ENCODE assay signal across 18 cellular contexts in the genomic region with DNA sequence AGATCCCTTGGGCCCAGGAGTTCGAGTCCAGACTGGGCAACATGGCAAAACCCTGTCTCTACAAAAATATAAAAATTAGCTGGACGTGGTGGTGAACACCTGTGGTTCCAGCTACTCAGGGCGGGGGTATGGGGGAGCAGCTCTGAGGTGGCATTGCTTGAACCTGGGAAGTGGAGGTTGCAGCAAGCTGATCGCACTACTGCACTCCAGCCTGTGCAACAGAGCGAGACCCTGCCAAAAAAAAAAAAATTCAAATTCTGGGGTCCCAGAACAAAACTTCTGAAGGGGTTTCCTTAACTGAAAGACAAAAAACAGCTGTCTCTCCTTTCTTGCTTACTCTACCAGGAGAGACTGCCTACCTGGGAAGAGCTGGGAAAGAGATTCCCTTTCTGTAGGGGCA. TPM values are rescaled to one million over a fixed set of nuclear protein-coding genes. Genes with fewer than 3 reads are reported as not detected.
DNase-seq lines count a peak whose midpoint lies in the region; ATAC-seq and TF ChIP-seq lines count a peak whose summit lies in the region.
"Had no signal": no experiment of that assay in that cellular context is flagged by ENCODE, and none has a peak within 500 bp of the region (broad histone marks: within the 10 kb centered on the region; RNA-seq: fewer than 3 reads in every experiment).

No MANE protein-coding gene starts in this region.

- H3K4me1 Mint-ChIP-seq in endodermal cell = peaks cover 44% of the 10 kb centered on the region
- peaks cover 39 to 89% (median 73%) of the 10 kb centered on the region in 3 donors for H3K4me1 Mint-ChIP-seq in naive B cell

- H3K27ac ChIP-seq in SK-N-SH (ENCODE audit: low read depth in 2 of 2, low read length in 1 of 2) (peak overlapping the region; percentile 79 to 94), endodermal cell (ENCODE audit: low read depth, low read length) (no peak overlapping the region), thyroid gland (peak overlapping the region in 2 of 3 donors; percentile 19 to 58), ascending aorta (no peak overlapping the region)
- H3K27ac ChIP-seq: 22Rv1, SJSA1 had no signal

- no peak overlapping the region for H3K4me3 Mint-ChIP-seq in endodermal cell
- H3K4me3 Mint-ChIP-seq in naive B cell = peak overlapping the region in 6 of 8 donors; percentile 19 to 82 (median 61)
- H3K4me3 Mint-ChIP-seq: H9; stimulated activated effector memory CD8-positive, alpha-beta T cell treated with anti-CD3 and anti-CD28 coated beads, Interleukin-12 subunit alpha, Interleukin-12 subunit beta, amount 100 ng/mL, for 72 hours had no signal

- H3K9me3 Mint-ChIP-seq in endodermal cell (no peaks in the 10 kb centered on the region), naive B cell (no peaks in the 10 kb centered on the region)
- H3K9me3 Mint-ChIP-seq: brain; H9; stimulated activated effector memory CD8-positive, alpha-beta T cell treated with anti-CD3 and anti-CD28 coated beads, Interleukin-12 subunit alpha, Interleukin-12 subunit beta, amount 100 ng/mL, for 72 hours had no signal

- no peaks in the 10 kb centered on the region for H3K27me3 Mint-ChIP-seq in endodermal cell (ENCODE audit: insufficient read depth)
- no peaks in the 10 kb centered on the region for H3K27me3 Mint-ChIP-seq in naive B cell
- H3K27me3 Mint-ChIP-seq: brain had no signal

- H2AFZ ChIP-seq in SK-N-SH (ENCODE audit: low read depth) = no peak overlapping the region

- H4K20me1 ChIP-seq in SK-N-SH (ENCODE audit: insufficient read depth) = peaks cover 5% of the 10 kb centered on the region; the same call in 1 of the 2 replicates

- no peak for TF ChIP-seq RAD21 in SK-N-SH (IDR thresholded peaks at IDR 0.05; ENCODE audit: low read length)

- H3K4me1 ChIP-seq in SK-N-SH (ENCODE audit: control insufficient read depth in 1 of 2, insufficient read depth in 2 of 2, low read depth in 1 of 2, low read length in 1 of 2) (peaks cover 9 to 65% of the 10 kb centered on the region in 2 experiments; a peak in 3 of 4 replicates), endodermal cell (ENCODE audit: control insufficient read depth, insufficient read depth, low read length) (peaks cover 12% of the 10 kb centered on the region), thyroid gland (peaks cover 7 to 28% of the 10 kb centered on the region in 2 donors), ascending aorta (peaks cover 0 to 2% of the 10 kb centered on the region in 2 donors)

- H3K36me3 Mint-ChIP-seq in endodermal cell (ENCODE audit: low read depth) = peaks cover 31% of the 10 kb centered on the region
- no peaks in the 10 kb centered on the region for H3K36me3 Mint-ChIP-seq in naive B cell
- H3K36me3 Mint-ChIP-seq: brain; stimulated activated effector memory CD8-positive, alpha-beta T cell treated with anti-CD3 and anti-CD28 coated beads, Interleukin-12 subunit alpha, Interleukin-12 subunit beta, amount 100 ng/mL, for 72 hours had no signal

- H3K27me3 ChIP-seq in SK-N-SH (ENCODE audit: insufficient read depth) (no peaks in the 10 kb centered on the region), endodermal cell (ENCODE audit: control insufficient read depth, insufficient read depth, low read length, poor library complexity, severe bottlenecking) (no peaks in the 10 kb centered on the region), thyroid gland (no peaks in the 10 kb centered on the region), ascending aorta (no peaks in the 10 kb centered on the region)
- H3K27me3 ChIP-seq: SJSA1 had no signal

- peaks cover 65% of the 10 kb centered on the region for H3F3A ChIP-seq in SK-N-SH (replicated peaks; ENCODE audit: insufficient read depth)

- CTCF ChIA-PET in SK-N-SH (lab: Yijun Ruan, JAX) = interaction anchor here (0.7 to 3.7 kb wide), 3 partner anchors 27 to 137 kb away, joined by 3 to 20 read pairs (median 5); partner anchors contain the start of gene DNMBP

- no peak for ATAC-seq in SK-N-SH treated with all-trans-retinoic acid at 6 μM for 48 hours
- ATAC-seq in naive B cell (ENCODE audit: low read depth in 2 of 2) = no peak
- no peak for ATAC-seq in HG02571 (IDR thresholded peaks at IDR 0.05; ENCODE audit: unreplicated experiment)
- ATAC-seq: stimulated activated effector memory CD8-positive, alpha-beta T cell treated with anti-CD3 and anti-CD28 coated beads, Interleukin-12 subunit alpha, Interleukin-12 subunit beta, amount 100 ng/mL, for 72 hours had no signal

- no peaks in the 10 kb centered on the region for H3K9me2 ChIP-seq in SK-N-SH

- H3K27ac Mint-ChIP-seq in endodermal cell (peak overlapping the region; percentile 48), naive B cell (peak overlapping the region in 5 of 6 donors; percentile 14 to 94 (median 78))
- H3K27ac Mint-ChIP-seq: stimulated activated effector memory CD8-positive, alpha-beta T cell treated with anti-CD3 and anti-CD28 coated beads, Interleukin-12 subunit alpha, Interleukin-12 subunit beta, amount 100 ng/mL, for 72 hours had no signal

- H3K9me3 ChIP-seq in SK-N-SH (no peaks in the 10 kb centered on the region), endodermal cell (ENCODE audit: control insufficient read depth, low read length) (no peaks in the 10 kb centered on the region), thyroid gland (no peaks in the 10 kb centered on the region), ascending aorta (no peaks in the 10 kb centered on the region)
- H3K9me3 ChIP-seq: prostate gland, SJSA1 had no signal

- H3K79me2 ChIP-seq in SK-N-SH (ENCODE audit: insufficient read depth) = peaks cover 100% of the 10 kb centered on the region

- H3K4me2 ChIP-seq in SK-N-SH = peak overlapping the region; percentile 61; the same call in 1 of the 2 replicates

- no peak for TF ChIP-seq POLR2A in thyroid gland (IDR thresholded peaks at IDR 0.05)

- intact Hi-C loops in thyroid gland (cut with DNase I) (no loop called here), ascending aorta (cut with DNase I) (no loop called here)

- POLR2A ChIA-PET in SK-N-SH (lab: Yijun Ruan, JAX) = no interaction called here

- TF ChIP-seq CTCF in SK-N-SH (IDR thresholded peaks at IDR 0.05) (no peak), endodermal cell (conservative IDR thresholded peaks at IDR 0.05) (no peak), thyroid gland (IDR thresholded peaks at IDR 0.05) (no peak), ascending aorta (IDR thresholded peaks at IDR 0.05) (no peak)

- 94% methylated on average over 5 of the region's 5 CpGs for WGBS in SK-N-SH (ENCODE audit: low lambda C conversion rate)
- 94 to 100% methylated on average over 4 to 5 of the region's 5 CpGs for WGBS in endodermal cell (ENCODE audit: insufficient coverage in 1 of 2, insufficient read length in 1 of 2), 2 experiments
- WGBS in thyroid gland, 2 donors = 88 to 94% methylated on average over 5 of the region's 5 CpGs

- H3K4me3 ChIP-seq in SK-N-SH (ENCODE audit: low read depth in 2 of 2, low read length in 1 of 2) (no peak overlapping the region), endodermal cell (ENCODE audit: low read length) (no peak overlapping the region), thyroid gland (replicated peaks in 1 of 3) (no peak overlapping the region), ascending aorta (no peak overlapping the region)
- H3K4me3 ChIP-seq: prostate gland, SJSA1 had no signal

- H3K36me3 ChIP-seq in SK-N-SH (replicated peaks in 1 of 2; ENCODE audit: control insufficient read depth in 1 of 2, insufficient read depth in 2 of 2, low read length in 1 of 2) (peaks cover 0 to 33% of the 10 kb centered on the region in 2 experiments), endodermal cell (ENCODE audit: control insufficient read depth, insufficient read depth, low read length) (peaks cover 6% of the 10 kb centered on the region), thyroid gland (no peaks in the 10 kb centered on the region), ascending aorta (no peaks in the 10 kb centered on the region)
- H3K36me3 ChIP-seq: prostate gland, SJSA1 had no signal

- H3K9ac ChIP-seq in SK-N-SH (peak overlapping the region; percentile 54; the same call in 1 of the 2 replicates), endodermal cell (ENCODE audit: extremely low read depth, low read length, poor library complexity, severe bottlenecking) (no peak overlapping the region)

- DNase-seq in SK-N-SH (no peak), endodermal cell (no peak), naive B cell (no peak), thyroid gland (no peak), ascending aorta (ENCODE audit: low spot score in 2 of 2) (no peak)
- DNase-seq in effector CD4-positive, alpha-beta T cell = no peak
- DNase-seq: activated gamma-delta T cell; H9; mesendoderm; NCI-H2107; stimulated activated CD4-positive, alpha-beta T cell treated with anti-CD3 and anti-CD28 coated beads, Interleukin-4, amount 100 ng/mL, for 24 hours had no signal

- TF ChIP-seq EP300 in SK-N-SH (IDR thresholded peaks at IDR 0.05; ENCODE audit: borderline replicate concordance in 1 of 2, low read depth in 1 of 2, low read length in 1 of 2) = no peak

TF ChIP-seq in SK-N-SH, 30 proteins besides CTCF, POLR2A, EP300 and RAD21:
- TF ChIP-seq, protein P1, sequence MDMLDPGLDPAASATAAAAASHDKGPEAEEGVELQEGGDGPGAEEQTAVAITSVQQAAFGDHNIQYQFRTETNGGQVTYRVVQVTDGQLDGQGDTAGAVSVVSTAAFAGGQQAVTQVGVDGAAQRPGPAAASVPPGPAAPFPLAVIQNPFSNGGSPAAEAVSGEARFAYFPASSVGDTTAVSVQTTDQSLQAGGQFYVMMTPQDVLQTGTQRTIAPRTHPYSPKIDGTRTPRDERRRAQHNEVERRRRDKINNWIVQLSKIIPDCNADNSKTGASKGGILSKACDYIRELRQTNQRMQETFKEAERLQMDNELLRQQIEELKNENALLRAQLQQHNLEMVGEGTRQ (IDR thresholded peaks at IDR 0.05; ENCODE audit: borderline replicate concordance, low read depth, low read length) = no peak
- TF ChIP-seq GABPA (IDR thresholded peaks at IDR 0.05; ENCODE audit: low read depth) = no peak

TF ChIP-seq in SK-N-SH treated with all-trans-retinoic acid at 6 μM for 48 hours, 23 proteins besides CTCF, POLR2A, EP300 and RAD21 (continues in another document):
- TF ChIP-seq TCF4 (CRISPR knock-in tag; IDR thresholded peaks at IDR 0.05; ENCODE audit: borderline replicate concordance) = no peak
- no peak for TF ChIP-seq ZNF565 (CRISPR knock-in tag; conservative IDR thresholded peaks at IDR 0.05; ENCODE audit: low read depth)
- no peak for TF ChIP-seq CSDC2 (CRISPR knock-in tag; IDR thresholded peaks at IDR 0.05)

RNA-seq across cellular contexts. Expression of gene DNMBP, which starts 27.0 kb away (rescaled TPM):
- 36.0 and 40.2 TPM in 2 replicates for polyA plus RNA-seq in SK-N-SH (2012; rRNA removed)
- 26.0 and 28.4 TPM in 2 replicates for polyA plus RNA-seq in SK-N-SH (2012; cell fraction: cytosol; rRNA removed)
- 82.1 and 97.2 TPM in 2 replicates for polyA plus RNA-seq in SK-N-SH (2012; cell fraction: nucleus; rRNA removed)
- 10 to 100 TPM; 45.4 to 85.4 TPM for total RNA-seq in endodermal cell
- polyA plus RNA-seq in endodermal cell (2013, experiment 1 of 2) = 18.8 TPM
- 17.5 TPM for polyA plus RNA-seq in endodermal cell (2013, experiment 2 of 2)
- polyA plus RNA-seq in naive B cell (ENCODE audit: low read depth in 6 of 6) = 10 to 100 TPM in 1 of 6 donors, 1 to 10 TPM in 5; 1.2 to 11.9 (median 6.1) TPM
- 10 to 100 TPM; 11.7 to 17.4 (median 13.4) TPM for total RNA-seq in thyroid gland
- total RNA-seq in ascending aorta = 15.9 TPM

Comparison
In these comparisons a context has a peak if more than half of its experiments do, and no peak if none do; other contexts are left out.
1. H3K27ac ChIP-seq: peak in SK-N-SH (2 of 2) and thyroid gland (2 of 3); none in endodermal cell (single experiment) and ascending aorta (0 of 2).